9 cellular contexts compared by ENCODE assay signal in genomic region chr7:2873686-2874551, GRCh38. TPM values are rescaled to one million over a fixed set of nuclear protein-coding genes. Genes with fewer than 3 reads are reported as not detected.
DNase-seq lines count a peak whose midpoint lies in the region; ATAC-seq, FAIRE-seq and TF ChIP-seq lines count a peak whose summit lies in the region.
"Had no signal": no experiment of that assay in that cellular context is flagged by ENCODE, and none has a peak within 500 bp of the region (broad histone marks: within the 10 kb centered on the region; RNA-seq: fewer than 3 reads in every experiment).

No MANE protein-coding gene starts in this region.

- no peaks in the 10 kb centered on the region for H3K9me3 ChIP-seq in A673 (ENCODE audit: low read depth, low read length, poor library complexity, severe bottlenecking)
- H3K9me3 ChIP-seq in vagina = no peaks in the 10 kb centered on the region

- TF ChIP-seq POLR2A in GM12892 (IDR thresholded peaks at IDR 0.05; ENCODE audit: low read depth, low read length) (peak; percentile 91), vagina (IDR thresholded peaks at IDR 0.05) (no peak)

- intact Hi-C loops in A673 (cut with micrococcal nuclease; ENCODE audit: unreplicated experiment) = no loop called here
- intact Hi-C loops in vagina (cut with DNase I) = no loop called here

- peak; percentile 73 for DNase-seq in A673 (ENCODE audit: low spot score)
- peak; percentile 9 for DNase-seq in GM12892 (ENCODE audit: insufficient read length)
- DNase-seq in SK-MEL-5 (ENCODE audit: low read depth, low spot score) = peak; percentile 50
- DNase-seq in fibroblast of the aortic adventitia (ENCODE audit: low read depth) = peak; percentile 84
- peak; percentile 40 for DNase-seq in stromal cell of bone marrow (ENCODE audit: low read depth)
- DNase-seq in HuH-7.5 (ENCODE audit: low spot score) = no peak
- DNase-seq in vagina (ENCODE audit: extremely low spot score in 2 of 2) = no peak

- no peak for ATAC-seq in GM18502 (IDR thresholded peaks at IDR 0.05; ENCODE audit: poor library complexity, unreplicated experiment)

- H3K4me1 ChIP-seq in A673 (ENCODE audit: insufficient read depth, low read length, poor library complexity, severe bottlenecking) (peaks cover 3% of the 10 kb centered on the region), vagina (peaks cover 11% of the 10 kb centered on the region)

- POLR2A ChIA-PET in A673 (lab: Charles Lee; ENCODE audit: low non-redundant PET) = no interaction called here

- no peak for TF ChIP-seq CTCF in A673 (conservative IDR thresholded peaks at IDR 0.05; ENCODE audit: low read depth, low read length)
- no peak for TF ChIP-seq CTCF in fibroblast of the aortic adventitia (IDR thresholded peaks at IDR 0.05; ENCODE audit: insufficient read depth, low read length)
- TF ChIP-seq CTCF in vagina (IDR thresholded peaks at IDR 0.05) = no peak

- CTCF ChIA-PET in A673 (lab: Charles Lee) = no interaction called here

- no peaks in the 10 kb centered on the region for H3K36me3 ChIP-seq in A673 (ENCODE audit: insufficient read depth, low read length, poor library complexity, severe bottlenecking)
- H3K36me3 ChIP-seq in vagina = no peaks in the 10 kb centered on the region

- no peak overlapping the region for H3K4me3 ChIP-seq in A673 (ENCODE audit: low read depth, low read length, poor library complexity, severe bottlenecking)
- no peak overlapping the region for H3K4me3 ChIP-seq in fibroblast of the aortic adventitia (ENCODE audit: low read depth, low read length)
- no peak overlapping the region for H3K4me3 ChIP-seq in vagina
- H3K4me3 ChIP-seq: lung had no signal

- H3K27me3 ChIP-seq in A673 (replicated peaks; ENCODE audit: insufficient read depth, low read depth, low read length, poor library complexity) (no peaks in the 10 kb centered on the region), vagina (no peaks in the 10 kb centered on the region)

- FAIRE-seq in GM12892 (lab: Jason Lieb, UNC) = no peak

- no TSS peak for BruUV-seq in A673 (replicated peaks; lab: Mats Ljungman, UMichigan)

- H3K27ac ChIP-seq in A673 (ENCODE audit: low read depth, low read length, poor library complexity, severe bottlenecking) (peak overlapping the region; percentile 80), vagina (no peak overlapping the region)

- in situ Hi-C loops in SK-MEL-5 (cut with HindIII; ENCODE audit: low pct_unique_long_range_greater_than_20kb, low sequenced_read_pairs) = no loop called here

RNA-seq across cellular contexts. Expression of gene GNA12, which starts 29.8 kb away (rescaled TPM):
- total RNA-seq in A673 (2021) (35.5 and 41.2 TPM in 2 replicates), fibroblast of the aortic adventitia (ENCODE audit: low replicate concordance) (16.2 and 19.5 TPM in 2 replicates), vagina (29.5 TPM)
- 14.9 TPM for polyA plus RNA-seq in GM12892 (2012; ENCODE audit: missing spikeins)
- 10.1 and 10.2 TPM in 2 replicates for total RNA-seq in SK-MEL-5 (2014; rRNA removed; shearing (Covaris generic))
- polyA plus RNA-seq in SK-MEL-5 (2015; cell fraction: cytosol; rRNA removed) = 58.5 and 61.0 TPM in 2 replicates
- polyA plus RNA-seq in SK-MEL-5 (2015; cell fraction: nucleus; rRNA removed) = 11.1 and 27.7 TPM in 2 replicates

Comparison
In these comparisons a context has a peak if more than half of its experiments do, and no peak if none do; other contexts are left out.
1. DNase-seq: peak in A673 (single experiment), GM12892 (single experiment), SK-MEL-5 (single experiment), fibroblast of the aortic adventitia (single experiment) and stromal cell of bone marrow (single experiment); none in HuH-7.5 (single experiment) and vagina (0 of 2).